8 cellular contexts compared by ENCODE assay signal in genomic region chr2:69559696-69560482, GRCh38.
DNase-seq lines count a peak whose midpoint lies in the region; ATAC-seq and TF ChIP-seq lines count a peak whose summit lies in the region.

No MANE protein-coding gene starts in this region.

- H3K4me3 ChIP-seq in epithelial cell of esophagus (ENCODE audit: low read length): no peak overlapping the region

- DNase-seq in Ammon's horn (ENCODE audit: low spot score) (peak; percentile 69), SK-MEL-5 (ENCODE audit: low read depth, low spot score) (peak; percentile 91), epithelial cell of esophagus (ENCODE audit: low read depth) (peak; percentile 71)
- peak in 2 of 10 donors; percentile 24 to 26 for DNase-seq in naive thymus-derived CD8-positive, alpha-beta T cell

- peak; percentile 89 for TF ChIP-seq RAD21 in Ishikawa (IDR thresholded peaks at IDR 0.05; ENCODE audit: low read depth)

- H3K36me3 Mint-ChIP-seq in naive thymus-derived CD8-positive, alpha-beta T cell: peaks cover 3 to 36% (median 7%) of the 10 kb centered on the region in 3 donors

- peak; percentile 73 for ATAC-seq in GM18498 (IDR thresholded peaks at IDR 0.05; ENCODE audit: unreplicated experiment)
- peak; percentile 57 to 66 for ATAC-seq in naive thymus-derived CD8-positive, alpha-beta T cell
- ATAC-seq in HG02852 (IDR thresholded peaks at IDR 0.05; ENCODE audit: unreplicated experiment): no peak
- no peak for ATAC-seq in HG03045 (IDR thresholded peaks at IDR 0.05; ENCODE audit: unreplicated experiment)

- peak overlapping the region in 8 of 10 donors; percentile 25 to 61 (median 52) for H3K4me3 Mint-ChIP-seq in naive thymus-derived CD8-positive, alpha-beta T cell

- peak; percentile 81 for TF ChIP-seq CTCF in epithelial cell of esophagus (IDR thresholded peaks at IDR 0.05; ENCODE audit: insufficient read depth, low read depth, low read length, missing control alignments)

- no peak for TF ChIP-seq EP300 in Ishikawa (IDR thresholded peaks at IDR 0.05; ENCODE audit: borderline replicate concordance)

- H3K27ac Mint-ChIP-seq in naive thymus-derived CD8-positive, alpha-beta T cell: peak overlapping the region in 9 of 10 donors; percentile 38 to 84 (median 70)

- POLR2A ChIA-PET in naive thymus-derived CD8-positive, alpha-beta T cell (lab: Charles Lee): no interaction called here

- H3K27me3 Mint-ChIP-seq in naive thymus-derived CD8-positive, alpha-beta T cell: no peaks in the 10 kb centered on the region

- peaks cover 40 to 97% (median 87%) of the 10 kb centered on the region in 4 donors for H3K4me1 Mint-ChIP-seq in naive thymus-derived CD8-positive, alpha-beta T cell

- in situ Hi-C loops in SK-MEL-5 (cut with HindIII; ENCODE audit: low pct_unique_long_range_greater_than_20kb, low sequenced_read_pairs): loop anchor here (25.0 kb wide), 1 partner anchor 252 kb away; no protein-coding TSS in a partner anchor

- H3K9me3 Mint-ChIP-seq in naive thymus-derived CD8-positive, alpha-beta T cell: no peaks in the 10 kb centered on the region

TF ChIP-seq in Ishikawa, 13 proteins besides CTCF, POLR2A, EP300 and RAD21:
- no peak for TF ChIP-seq TAF1 (IDR thresholded peaks at IDR 0.05; ENCODE audit: low read depth)
- TF ChIP-seq YY1 (IDR thresholded peaks at IDR 0.05; ENCODE audit: low read depth): no peak
- 0 out of 2 replicates have a peak, but pooled peaks have one; percentile 9 for TF ChIP-seq CEBPB (IDR thresholded peaks at IDR 0.05)
- TF ChIP-seq TCF12 (IDR thresholded peaks at IDR 0.05; ENCODE audit: low read depth): no peak
- TF ChIP-seq MAX (IDR thresholded peaks at IDR 0.05): no peak
- no peak for TF ChIP-seq FOXM1 (IDR thresholded peaks at IDR 0.05; ENCODE audit: borderline replicate concordance, low read depth)
- TF ChIP-seq USF1 (IDR thresholded peaks at IDR 0.05): no peak
- TF ChIP-seq REST (IDR thresholded peaks at IDR 0.05; ENCODE audit: low read depth): no peak
- TF ChIP-seq EGR1 (IDR thresholded peaks at IDR 0.05): no peak
- no peak for TF ChIP-seq CREB1 (IDR thresholded peaks at IDR 0.05; ENCODE audit: low read depth)
- TF ChIP-seq TEAD4 (IDR thresholded peaks at IDR 0.05): peak; percentile 50; the same call in 1 of the 2 replicates
- TF ChIP-seq ZBTB7A (IDR thresholded peaks at IDR 0.05; ENCODE audit: low read depth): no peak
- no peak for TF ChIP-seq NFIC (IDR thresholded peaks at IDR 0.05)

Comparison
In these comparisons a context has a peak if more than half of its experiments do, and no peak if none do; other contexts are left out.
1. ATAC-seq: peak in GM18498 (single experiment) and naive thymus-derived CD8-positive, alpha-beta T cell (2 of 2); none in HG02852 (single experiment) and HG03045 (single experiment).